In the genomic region with DNA sequence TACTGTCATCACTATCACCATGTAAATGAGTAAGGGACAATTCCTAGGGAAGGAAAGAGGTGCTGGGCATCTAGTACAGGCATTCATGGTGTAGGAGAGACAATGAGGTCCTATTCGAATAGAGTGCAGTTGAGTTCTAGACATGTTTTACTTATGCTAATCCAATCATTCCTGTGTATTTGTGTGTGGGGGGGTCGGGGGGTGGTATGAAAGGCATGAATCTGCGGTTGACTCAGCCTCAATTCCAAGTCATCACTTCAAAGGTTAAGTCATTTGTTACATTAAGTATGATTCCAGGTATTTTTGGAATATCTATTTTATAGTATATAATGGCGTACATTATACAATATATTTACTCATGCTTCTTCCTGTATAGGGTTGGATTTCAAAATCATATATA, we compare ENCODE assay signal across 21 cellular contexts.
"Had no signal": no experiment of that assay in that cellular context is flagged by ENCODE, and none has a peak within 500 bp of the region (broad histone marks: within the 10 kb centered on the region; RNA-seq: fewer than 3 reads in every experiment).

No MANE protein-coding gene starts in this region.

- H3K27ac ChIP-seq: breast epithelium, PC-9, VCaP had no signal

- H3K4me2 ChIP-seq: PC-9 had no signal

- H3K27me3 ChIP-seq: breast epithelium had no signal

- DNase-seq: activated CD4-positive, alpha-beta memory T cell treated with anti-CD3 and anti-CD28 coated beads for 36 hours; activated CD4-positive, alpha-beta T cell treated with anti-CD3 and anti-CD28 coated beads, Interleukin-2, amount 10 ng/mL, durations not matched to agents 7 days and 5 days; activated CD4-positive, CD25-positive, alpha-beta regulatory T cell; activated CD8-positive, alpha-beta memory T cell treated with anti-CD3 and anti-CD28 coated beads for 24 hours; activated effector memory CD4-positive, alpha-beta T cell treated with anti-CD3 and anti-CD28 coated beads, Interleukin-2, amount 50 U/mL, for 16 hours; activated naive CD4-positive, alpha-beta T cell treated with Interleukin-2 at 50 U/mL for 16 hours; activated T-cell treated with anti-CD3 and anti-CD28 coated beads, Interleukin-2, amount 50 U/mL, for 4 hours; amygdala; caudate nucleus; Kasumi-1; NCI-H1092; NCI-H1417; NCI-H2029; NCI-H345; NCI-H510A; NCI-H526 treated with DMSO at 0.1 percent for 48 hours; PC-9; SIG-M5; T-helper 1 cell had no signal

- H3K4me1 ChIP-seq: breast epithelium had no signal

- H3K4me3 ChIP-seq: breast epithelium, PC-9 had no signal

- H2AFZ ChIP-seq: PC-9 had no signal

- H3K36me3 ChIP-seq: breast epithelium had no signal
